13 cellular contexts compared by ENCODE assay signal in the genomic region with DNA sequence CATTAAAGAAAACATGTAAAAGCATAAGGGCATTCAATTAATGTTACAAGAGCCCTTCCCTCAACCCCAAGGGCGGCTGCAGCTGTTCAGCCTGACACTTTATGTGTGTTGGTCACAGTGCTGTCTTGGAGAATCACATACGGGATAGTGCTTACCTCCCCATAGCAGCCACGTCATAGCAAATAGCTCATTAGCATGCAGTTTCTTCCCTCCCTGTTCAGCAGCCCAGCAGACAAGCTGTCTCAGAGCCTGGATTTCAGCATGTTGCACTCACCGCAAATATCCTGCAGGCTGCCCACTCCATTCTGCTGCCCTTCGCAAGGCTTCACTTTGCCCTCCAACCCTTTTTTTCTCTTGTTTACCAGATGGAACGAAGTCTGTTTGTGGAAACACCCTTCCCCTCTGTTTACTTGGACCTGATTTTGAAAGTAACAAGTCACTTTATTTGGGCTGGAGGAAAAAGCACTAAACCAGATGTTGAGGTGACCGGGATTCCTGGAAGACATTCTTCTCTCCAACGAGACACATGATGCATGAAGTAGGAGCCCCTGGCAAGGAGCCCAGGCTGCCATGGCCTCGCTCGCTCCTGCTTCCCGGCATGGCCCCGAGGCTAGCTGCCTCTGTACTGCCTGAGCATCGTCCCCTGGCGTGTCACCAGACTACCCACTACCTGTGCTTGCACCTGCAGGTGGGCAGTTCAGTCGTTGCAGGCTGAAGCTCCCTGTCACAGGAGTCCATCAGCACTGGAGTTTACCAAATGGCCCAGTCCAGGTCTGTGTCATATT.
DNase-seq lines count a peak whose midpoint lies in the region; ATAC-seq and TF ChIP-seq lines count a peak whose summit lies in the region.
"Had no signal": no experiment of that assay in that cellular context is flagged by ENCODE, and none has a peak within 500 bp of the region (broad histone marks: within the 10 kb centered on the region; RNA-seq: fewer than 3 reads in every experiment).

No MANE protein-coding gene starts in this region.

- H3K27me3 ChIP-seq in endodermal cell (ENCODE audit: control insufficient read depth, insufficient read depth, low read length, poor library complexity, severe bottlenecking), result no peaks in the 10 kb centered on the region
- H3K27me3 ChIP-seq: testis had no signal

- H3K27me3 Mint-ChIP-seq in endodermal cell (ENCODE audit: insufficient read depth), result no peaks in the 10 kb centered on the region

- no peak overlapping the region for H3K27ac ChIP-seq in endodermal cell (ENCODE audit: low read depth, low read length)
- H3K27ac ChIP-seq: testis had no signal

- DNase-seq in DMS79 treated with DMSO at 0.1 percent for 48 hours (lab: John Stamatoyannopoulos, UW) (peak; percentile 57), NCI-H2171 treated with DMSO at 0.1 percent for 48 hours (lab: John Stamatoyannopoulos, UW) (peak; percentile 42), choroid plexus epithelial cell (ENCODE audit: low read depth) (peak; percentile 63), midbrain (lab: John Stamatoyannopoulos, UW) (peak; percentile 5), endodermal cell (no peak), CD1c-positive myeloid dendritic cell (ENCODE audit: extremely low spot score) (no peak), MV-4-11 (lab: John Stamatoyannopoulos, UW) (no peak)
- DNase-seq: activated CD4-positive, alpha-beta T cell treated with anti-CD3 and anti-CD28 coated beads for 4 hours; DMS53; effector CD4-positive, alpha-beta T cell; stimulated activated CD4-positive, alpha-beta T cell treated with anti-CD3 and anti-CD28 coated beads, Interleukin-4, amount 100 ng/mL, for 1 hour; testis had no signal

- no peaks in the 10 kb centered on the region for H3K4me1 ChIP-seq in endodermal cell (ENCODE audit: control insufficient read depth, insufficient read depth, low read length)
- H3K4me1 ChIP-seq: testis had no signal

- no peak overlapping the region for H3K27ac Mint-ChIP-seq in endodermal cell

- H3K4me1 Mint-ChIP-seq in endodermal cell, result no peaks in the 10 kb centered on the region

- TF ChIP-seq CTCF in choroid plexus epithelial cell (conservative IDR thresholded peaks at IDR 0.05; ENCODE audit: low read depth, low read length) (no peak), endodermal cell (conservative IDR thresholded peaks at IDR 0.05) (no peak)

- H3K4me3 ChIP-seq in choroid plexus epithelial cell (ENCODE audit: low read depth, low read length) (no peak overlapping the region), endodermal cell (ENCODE audit: low read length) (no peak overlapping the region)
- H3K4me3 ChIP-seq: testis had no signal

- peaks cover 20% of the 10 kb centered on the region for H3K9me3 Mint-ChIP-seq in endodermal cell

- no peak for ATAC-seq in esophagus mucosa

- no peak overlapping the region for H3K9ac ChIP-seq in endodermal cell (ENCODE audit: extremely low read depth, low read length, poor library complexity, severe bottlenecking)

- 85 to 89% methylated on average over 7 to 15 of the region's 15 CpGs for WGBS in endodermal cell (ENCODE audit: insufficient coverage in 1 of 2, insufficient read length in 1 of 2), 2 experiments

- H3K4me3 Mint-ChIP-seq in endodermal cell, result no peak overlapping the region

- H3K36me3 Mint-ChIP-seq in endodermal cell (ENCODE audit: low read depth), result peaks cover 3% of the 10 kb centered on the region

- no peaks in the 10 kb centered on the region for H3K36me3 ChIP-seq in endodermal cell (ENCODE audit: control insufficient read depth, insufficient read depth, low read length)

- no peaks in the 10 kb centered on the region for H3K9me3 ChIP-seq in endodermal cell (ENCODE audit: control insufficient read depth, low read length)
- H3K9me3 ChIP-seq: testis had no signal

Comparison
In these comparisons a context has a peak if more than half of its experiments do, and no peak if none do; other contexts are left out.
1. DNase-seq: peak in DMS79 treated with DMSO at 0.1 percent for 48 hours (single experiment), NCI-H2171 treated with DMSO at 0.1 percent for 48 hours (single experiment), choroid plexus epithelial cell (single experiment) and midbrain (single experiment); none in endodermal cell (single experiment), CD1c-positive myeloid dendritic cell (single experiment) and MV-4-11 (single experiment).